ENCODE assay signal across 8 cellular contexts in the genomic region with DNA sequence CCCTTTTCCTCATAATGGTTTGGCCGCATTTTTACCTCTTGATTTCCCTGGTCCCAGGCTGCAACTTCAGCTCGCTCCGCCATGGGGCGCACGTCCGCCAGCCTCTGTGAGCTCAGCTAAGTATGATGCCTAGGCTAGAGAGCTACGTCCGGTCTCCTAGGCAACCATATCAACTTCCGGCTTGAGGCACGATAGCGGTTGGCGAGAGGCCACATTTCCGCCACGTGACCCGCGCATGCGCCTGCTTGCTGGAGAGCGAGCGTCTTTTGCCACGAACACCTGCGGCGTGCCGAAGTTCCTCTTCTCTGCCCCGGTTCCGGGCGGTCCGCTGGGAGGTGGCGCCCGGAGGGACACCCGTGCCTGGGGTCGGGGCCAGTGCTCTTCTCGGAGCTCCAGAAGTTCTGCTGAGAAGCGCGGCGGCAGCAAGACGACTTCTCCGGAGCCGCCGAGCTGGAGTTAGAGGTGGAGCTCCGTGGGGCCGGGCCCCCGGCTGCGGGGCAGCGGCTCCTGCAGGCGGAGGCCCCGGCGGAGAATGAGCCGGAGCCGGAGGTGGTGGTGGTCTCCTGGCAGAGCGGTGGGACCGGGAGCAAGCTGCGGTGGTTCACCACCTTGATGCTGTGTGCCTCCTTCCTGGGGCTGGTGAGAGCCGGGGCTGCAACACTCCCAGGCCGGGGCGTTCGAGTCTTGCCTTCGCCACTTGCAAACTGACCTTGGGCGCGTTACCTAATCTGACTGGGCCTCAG.
DNase-seq lines count a peak whose midpoint lies in the region; ATAC-seq and TF ChIP-seq lines count a peak whose summit lies in the region.

No MANE protein-coding gene starts in this region.

- peak overlapping the region; percentile 92 for H3K4me2 ChIP-seq in PC-3 (ENCODE audit: low read length)

- peak overlapping the region; percentile 81 for H3K4me3 ChIP-seq in Jurkat, Clone E6-1 (ENCODE audit: low read length)
- H3K4me3 ChIP-seq in PC-3 (ENCODE audit: low read length) (peak overlapping the region; percentile 81), esophagus squamous epithelium (peak overlapping the region; percentile 73 to 87 (median 82))

- H3K4me1 Mint-ChIP-seq in activated T-cell treated with anti-CD3 and anti-CD28 coated beads, Interleukin-2, amount 50 U/mL, for 4 hours (ENCODE audit: low read depth), result peaks cover 36% of the 10 kb centered on the region

- H3K4me1 ChIP-seq in PC-3 (ENCODE audit: insufficient read depth, low read length) (peaks cover 10% of the 10 kb centered on the region), esophagus squamous epithelium (peaks cover 12 to 31% (median 19%) of the 10 kb centered on the region in 3 donors)

- H3K9ac ChIP-seq in PC-3 (ENCODE audit: low read length), result peak overlapping the region; percentile 61

- no peaks in the 10 kb centered on the region for H3K9me2 ChIP-seq in PC-3 (replicated peaks; ENCODE audit: low read length)

- intact Hi-C loops in PC-3 (cut with micrococcal nuclease) (loop anchor here (1.0 to 5.0 kb wide), 5 partner anchors 48 to 383 kb away; a partner anchor contains a TSS), esophagus squamous epithelium (cut with DNase I) (loop anchor here (10.0 kb wide), 1 partner anchor 226 kb away; a partner anchor contains a TSS)

- TF ChIP-seq CTCF in PC-3 (conservative IDR thresholded peaks at IDR 0.05; ENCODE audit: low read depth, low read length), result peak; percentile 80
- peak; percentile 90 to 99 (median 98) for TF ChIP-seq CTCF in esophagus squamous epithelium (IDR thresholded peaks at IDR 0.05)

- H2AFZ ChIP-seq in PC-3 (ENCODE audit: low read length), result peak overlapping the region; percentile 97

- H3K36me3 ChIP-seq in PC-3 (ENCODE audit: low read depth, low read length) (no peaks in the 10 kb centered on the region), esophagus squamous epithelium (peaks cover 0 to 7% (median 0%) of the 10 kb centered on the region in 3 donors)

- no peaks in the 10 kb centered on the region for H3K9me3 Mint-ChIP-seq in activated T-cell treated with anti-CD3 and anti-CD28 coated beads, Interleukin-2, amount 50 U/mL, for 4 hours

- H3K9me3 ChIP-seq in PC-3 (ENCODE audit: low read length), result no peaks in the 10 kb centered on the region
- H3K9me3 ChIP-seq in esophagus squamous epithelium, result no peaks in the 10 kb centered on the region

- peak; percentile 96 for DNase-seq in DMS79 (lab: John Stamatoyannopoulos, UW)
- peak; percentile 99 for DNase-seq in Jurkat, Clone E6-1 (ENCODE audit: low read depth, low spot score)
- DNase-seq in PC-3, result peak; percentile 97
- DNase-seq in activated T-cell treated with anti-CD3 and anti-CD28 coated beads, Interleukin-2, amount 50 U/mL, for 4 hours, result peak; percentile 99
- DNase-seq in esophagus squamous epithelium (lab: John Stamatoyannopoulos, UW), result peak; percentile 94
- peak; percentile 100 for DNase-seq in myocyte (ENCODE audit: low read depth)
- DNase-seq in stimulated activated CD8-positive, alpha-beta memory T cell treated with anti-CD3 and anti-CD28 coated beads, Interleukin-7, amount 100 ng/mL, for 48 hours (ENCODE audit: extremely low read depth in 1 of 2, low read depth in 1 of 2), result peak; percentile 97 to 99

- CTCF ChIA-PET in PC-3 (lab: Charles Lee), result interaction anchor here (0.5 to 1.9 kb wide), 3 partner anchors 9 to 226 kb away, joined by 3 to 27 read pairs (median 4); no protein-coding TSS in a partner anchor

- H3K79me2 ChIP-seq in PC-3 (ENCODE audit: low read length), result peaks cover 31% of the 10 kb centered on the region

- ATAC-seq in GM21619 (IDR thresholded peaks at IDR 0.05; ENCODE audit: unreplicated experiment), result peak; percentile 98
- ATAC-seq in PC-3, result peak; percentile 91
- ATAC-seq in activated T-cell treated with anti-CD3 and anti-CD28 coated beads, Interleukin-2, amount 50 U/mL, for 4 hours, result peak; percentile 96 to 97

- H3F3A ChIP-seq in PC-3 (ENCODE audit: low read length, unreplicated experiment), result no peaks in the 10 kb centered on the region

- WGBS in esophagus squamous epithelium, 2 donors, result 4 to 8% methylated on average over 15 of the region's 59 CpGs

- H3K27ac ChIP-seq in PC-3 (ENCODE audit: low read length), result peak overlapping the region; percentile 29; the same call in 1 of the 2 replicates
- H3K27ac ChIP-seq in esophagus squamous epithelium, result peak overlapping the region; percentile 83 to 94 (median 89)

- BruUV-seq in PC-3 (replicated peaks; lab: Mats Ljungman, UMichigan), result TSS peak; percentile 53

- H3K36me3 Mint-ChIP-seq in activated T-cell treated with anti-CD3 and anti-CD28 coated beads, Interleukin-2, amount 50 U/mL, for 4 hours (ENCODE audit: insufficient read depth), result peaks cover 5% of the 10 kb centered on the region

- POLR2A ChIA-PET in PC-3 (lab: Charles Lee; ENCODE audit: unreplicated experiment), result interaction anchor here (0.6 kb wide), 1 partner anchor 202 kb away, joined by 4 read pairs; no protein-coding TSS in a partner anchor

- H4K20me1 ChIP-seq in PC-3 (ENCODE audit: low read length), result no peaks in the 10 kb centered on the region

- H3K4me3 Mint-ChIP-seq in activated T-cell treated with anti-CD3 and anti-CD28 coated beads, Interleukin-2, amount 50 U/mL, for 4 hours, result peak overlapping the region; percentile 81

- H3K27me3 Mint-ChIP-seq in activated T-cell treated with anti-CD3 and anti-CD28 coated beads, Interleukin-2, amount 50 U/mL, for 4 hours (ENCODE audit: low read depth), result peaks cover 7% of the 10 kb centered on the region

- no peaks in the 10 kb centered on the region for H3K27me3 ChIP-seq in PC-3 (ENCODE audit: low read length)
- H3K27me3 ChIP-seq in esophagus squamous epithelium, result peaks cover 0 to 17% (median 0%) of the 10 kb centered on the region in 4 donors

- TF ChIP-seq POLR2A in esophagus squamous epithelium (IDR thresholded peaks at IDR 0.05), result peak in 3 of 4 donors; percentile 48 to 74 (median 54)

Comparison
In these comparisons a context has a peak if more than half of its experiments do, and no peak if none do; other contexts are left out.
1. Peak in every context shown above with its lines: DNase-seq, ATAC-seq, H3K4me3 ChIP-seq and H3K27ac ChIP-seq.